ENCODE assay signal across 10 cellular contexts in the genomic region with DNA sequence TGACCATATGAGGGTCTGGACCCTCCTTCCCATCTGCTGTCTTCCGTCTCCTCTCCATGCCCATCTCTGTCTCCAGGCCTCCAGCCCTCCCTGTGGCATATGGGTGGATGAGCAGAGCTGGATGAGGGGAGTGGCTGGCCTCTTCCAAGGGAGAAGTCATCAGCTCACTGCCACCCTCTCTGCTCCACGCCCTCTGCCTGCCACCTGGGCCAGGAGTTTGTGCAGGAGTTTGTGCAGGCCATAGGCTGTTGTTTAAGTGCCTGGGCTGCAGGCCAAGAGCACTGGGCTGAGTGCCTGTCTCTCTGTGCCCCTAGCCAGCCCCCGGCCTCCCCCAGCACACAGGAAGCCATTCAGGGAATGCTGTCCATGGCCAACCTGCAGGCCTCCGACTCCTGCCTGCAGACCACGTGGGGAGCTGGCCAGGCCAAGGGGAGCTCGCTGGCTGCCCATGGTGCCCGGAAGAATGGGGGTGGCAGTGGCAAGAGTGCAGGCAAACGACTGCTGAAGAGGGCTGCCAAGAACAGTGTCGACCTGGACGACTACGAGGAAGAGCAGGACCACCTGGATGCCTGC.
DNase-seq lines count a peak whose midpoint lies in the region; ATAC-seq and TF ChIP-seq lines count a peak whose summit lies in the region.
"Had no signal": no experiment of that assay in that cellular context is flagged by ENCODE, and none has a peak within 500 bp of the region (broad histone marks: within the 10 kb centered on the region; RNA-seq: fewer than 3 reads in every experiment).

No MANE protein-coding gene starts in this region.

- CTCF ChIA-PET in CD8-positive, alpha-beta T cell (lab: Charles Lee): no interaction called here

- H3K4me3 Mint-ChIP-seq in CD8-positive, alpha-beta T cell: no peak overlapping the region
- H3K4me3 Mint-ChIP-seq in HFFc6 (no peak overlapping the region), natural killer cell (no peak overlapping the region)

- H3K9me3 ChIP-seq in CD8-positive, alpha-beta T cell (ENCODE audit: low read length): no peaks in the 10 kb centered on the region
- H3K9me3 ChIP-seq in adrenal gland (replicated peaks in 1 of 3): no peaks in the 10 kb centered on the region

- ATAC-seq in CD8-positive, alpha-beta T cell: no peak
- ATAC-seq in natural killer cell (no peak), GM19035 (IDR thresholded peaks at IDR 0.05; ENCODE audit: unreplicated experiment) (no peak)

- no peak overlapping the region for H3K4me3 ChIP-seq in CD8-positive, alpha-beta T cell (ENCODE audit: low read depth, low read length)
- no peak overlapping the region for H3K4me3 ChIP-seq in adrenal gland

- H3K27me3 Mint-ChIP-seq in CD8-positive, alpha-beta T cell (ENCODE audit: low read depth): no peaks in the 10 kb centered on the region
- peaks cover 14% of the 10 kb centered on the region for H3K27me3 Mint-ChIP-seq in HFFc6 (ENCODE audit: insufficient read depth)
- no peaks in the 10 kb centered on the region for H3K27me3 Mint-ChIP-seq in natural killer cell (ENCODE audit: low read depth in 2 of 2)

- intact Hi-C loops in CD8-positive, alpha-beta T cell (cut with DNase I, micrococcal nuclease): no loop called here
- intact Hi-C loops in adrenal gland (cut with DNase I) (no loop called here), natural killer cell (cut with micrococcal nuclease) (no loop called here)

- no peaks in the 10 kb centered on the region for H3K9me3 Mint-ChIP-seq in CD8-positive, alpha-beta T cell
- H3K9me3 Mint-ChIP-seq in HFFc6 (no peaks in the 10 kb centered on the region), natural killer cell (no peaks in the 10 kb centered on the region)

- no peaks in the 10 kb centered on the region for H3K27me3 ChIP-seq in CD8-positive, alpha-beta T cell (ENCODE audit: insufficient read depth, low read length)
- H3K27me3 ChIP-seq in adrenal gland: no peaks in the 10 kb centered on the region

- H3K36me3 ChIP-seq in CD8-positive, alpha-beta T cell (ENCODE audit: insufficient read depth, low read length): peaks cover 5% of the 10 kb centered on the region
- peaks cover 0 to 44% of the 10 kb centered on the region in 2 donors for H3K36me3 ChIP-seq in adrenal gland (replicated peaks in 1 of 2)

- no peak for TF ChIP-seq POLR2A in adrenal gland (IDR thresholded peaks at IDR 0.05)

- no peaks in the 10 kb centered on the region for H3K4me1 Mint-ChIP-seq in CD8-positive, alpha-beta T cell (ENCODE audit: low read depth)
- H3K4me1 Mint-ChIP-seq in HFFc6 (ENCODE audit: low read depth) (no peaks in the 10 kb centered on the region), natural killer cell (peaks cover 6 to 25% of the 10 kb centered on the region in 2 donors)

- peak overlapping the region; percentile 27 for H3K27ac Mint-ChIP-seq in CD8-positive, alpha-beta T cell
- H3K27ac Mint-ChIP-seq in HFFc6 (peak overlapping the region; percentile 29; the same call in 1 of the 2 replicates), natural killer cell (no peak overlapping the region)

- 72 to 90% (median 88%) methylated on average over 4 to 11 of the region's 11 CpGs for WGBS in adrenal gland, 4 donors

- no peaks in the 10 kb centered on the region for H3K4me1 ChIP-seq in CD8-positive, alpha-beta T cell (ENCODE audit: insufficient read depth, low read length)
- no peaks in the 10 kb centered on the region for H3K4me1 ChIP-seq in adrenal gland (replicated peaks in 1 of 2)

- POLR2A ChIA-PET in CD8-positive, alpha-beta T cell (lab: Charles Lee): no interaction called here

- DNase-seq in CD8-positive, alpha-beta T cell: peak in 3 of 7 experiments; percentile 3 to 45 (median 7)
- DNase-seq in HFFc6: peak; percentile 3
- DNase-seq in adrenal gland: peak in 6 of 7 donors; percentile 4 to 45 (median 15)
- DNase-seq in natural killer cell: peak; percentile 13
- DNase-seq in superior temporal gyrus (ENCODE audit: extremely low spot score): no peak
- DNase-seq in iPS-NIHi11 (ENCODE audit: low spot score): no peak
- DNase-seq in stimulated activated naive CD4-positive, alpha-beta T cell (lab: John Stamatoyannopoulos, UW): no peak
- DNase-seq: NCI-H1930, occipital lobe had no signal

- peaks cover 59% of the 10 kb centered on the region for H3K36me3 Mint-ChIP-seq in CD8-positive, alpha-beta T cell
- 0 out of 2 replicates have a peak, but pooled peaks cover 5% of the 10 kb centered on the region for H3K36me3 Mint-ChIP-seq in HFFc6 (ENCODE audit: low read depth)
- H3K36me3 Mint-ChIP-seq in natural killer cell: no peaks in the 10 kb centered on the region

- no peak overlapping the region for H3K27ac ChIP-seq in CD8-positive, alpha-beta T cell (ENCODE audit: low read depth, low read length)
- H3K27ac ChIP-seq in adrenal gland: no peak overlapping the region

- no peak for TF ChIP-seq CTCF in CD8-positive, alpha-beta T cell (IDR thresholded peaks at IDR 0.05)
- no peak for TF ChIP-seq CTCF in HFFc6 (IDR thresholded peaks at IDR 0.05)
- no peak for TF ChIP-seq CTCF in adrenal gland (IDR thresholded peaks at IDR 0.05)
- no peak for TF ChIP-seq CTCF in natural killer cell (IDR thresholded peaks at IDR 0.05)

Comparison
In these comparisons a context has a peak if more than half of its experiments do, and no peak if none do; other contexts are left out.
1. DNase-seq: peak in HFFc6 (single experiment), adrenal gland (6 of 7) and natural killer cell (single experiment); none in superior temporal gyrus (single experiment), iPS-NIHi11 (single experiment) and stimulated activated naive CD4-positive, alpha-beta T cell (0 of 6).
2. H3K27ac Mint-ChIP-seq: peak in CD8-positive, alpha-beta T cell (single experiment) and HFFc6 (single experiment); none in natural killer cell (0 of 2).